14 cellular contexts compared by ENCODE assay signal in the genomic region with DNA sequence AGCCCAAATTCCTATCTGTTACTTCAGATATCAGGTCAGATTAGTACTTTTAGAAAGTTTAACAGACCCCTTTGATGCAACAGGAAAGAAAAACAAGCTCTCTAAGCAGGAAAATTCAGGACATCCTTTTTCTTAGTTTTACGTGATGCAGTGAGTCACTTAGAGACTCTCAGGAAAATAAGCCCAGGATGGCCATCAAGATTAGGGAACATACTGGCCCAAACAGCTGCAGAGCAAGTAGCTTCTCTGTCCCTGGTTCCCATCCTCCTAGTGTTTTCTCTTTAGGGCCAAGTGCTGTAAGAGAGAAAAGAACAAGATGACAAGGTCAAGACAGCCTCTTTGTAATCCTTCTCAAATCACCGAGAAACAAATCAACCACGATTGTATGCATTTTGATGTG.
DNase-seq lines count a peak whose midpoint lies in the region; ATAC-seq and TF ChIP-seq lines count a peak whose summit lies in the region.
"Had no signal": no experiment of that assay in that cellular context is flagged by ENCODE, and none has a peak within 500 bp of the region (broad histone marks: within the 10 kb centered on the region; RNA-seq: fewer than 3 reads in every experiment).

No MANE protein-coding gene starts in this region.

- peaks cover 57% of the 10 kb centered on the region for H3K4me1 Mint-ChIP-seq in Calu3 (ENCODE audit: low read depth, unreplicated experiment)
- H3K4me1 Mint-ChIP-seq in CD8-positive, alpha-beta memory T cell = peaks cover 0 to 24% (median 0%) of the 10 kb centered on the region in 3 donors

- peak overlapping the region; percentile 87 for H3K4me2 ChIP-seq in PC-3 (ENCODE audit: low read length)

- H3K27ac ChIP-seq in PC-3 (ENCODE audit: low read length) = peak overlapping the region; percentile 98
- peak overlapping the region; percentile 10 for H3K27ac ChIP-seq in duodenal mucosa (ENCODE audit: low read depth, low read length)
- H3K27ac ChIP-seq in mesodermal cell (ENCODE audit: low read depth, low read length, severe bottlenecking) = peak overlapping the region; percentile 98
- no peak overlapping the region for H3K27ac ChIP-seq in CD8-positive, alpha-beta memory T cell (ENCODE audit: low read depth, low read length)
- no peak overlapping the region for H3K27ac ChIP-seq in WERI-Rb-1

- H2AFZ ChIP-seq in PC-3 (ENCODE audit: low read length) = no peak overlapping the region

- intact Hi-C loops in Calu3 (cut with micrococcal nuclease; ENCODE audit: unreplicated experiment) = loop anchor here (2.0 to 5.0 kb wide), 2 partner anchors 64 to 477 kb away; no protein-coding TSS in a partner anchor
- intact Hi-C loops in PC-3 (cut with micrococcal nuclease) = loop anchor here (5.0 to 10.0 kb wide), 4 partner anchors 51 to 474 kb away; no protein-coding TSS in a partner anchor

- H3K36me3 ChIP-seq in PC-3 (ENCODE audit: low read depth, low read length) (0 out of 2 replicates have a peak, but pooled peaks cover 5% of the 10 kb centered on the region), duodenal mucosa (ENCODE audit: control insufficient read depth in 1 of 2, insufficient read depth in 2 of 2, low read length in 2 of 2) (no peaks in the 10 kb centered on the region), mesodermal cell (ENCODE audit: control insufficient read depth, insufficient read depth, low read length) (no peaks in the 10 kb centered on the region), WERI-Rb-1 (no peaks in the 10 kb centered on the region)
- no peaks in the 10 kb centered on the region for H3K36me3 ChIP-seq in CD8-positive, alpha-beta memory T cell (ENCODE audit: insufficient read depth, low read length)
- H3K36me3 ChIP-seq: Peyer's patch had no signal

- BruUV-seq in Calu3 (replicated peaks; lab: Mats Ljungman, UMichigan) = no TSS peak
- BruUV-seq in PC-3 (replicated peaks; lab: Mats Ljungman, UMichigan) = no TSS peak

- peaks cover 45% of the 10 kb centered on the region for H3K4me1 ChIP-seq in PC-3 (ENCODE audit: insufficient read depth, low read length)
- H3K4me1 ChIP-seq in duodenal mucosa (ENCODE audit: control insufficient read depth in 1 of 2, insufficient read depth in 2 of 2, low read length in 2 of 2) = peaks cover 9 to 14% of the 10 kb centered on the region in 2 donors
- H3K4me1 ChIP-seq in mesodermal cell (ENCODE audit: control insufficient read depth, insufficient read depth, low read length, poor library complexity, severe bottlenecking) = peaks cover 12% of the 10 kb centered on the region
- H3K4me1 ChIP-seq in CD8-positive, alpha-beta memory T cell (ENCODE audit: insufficient read depth, low read length) = no peaks in the 10 kb centered on the region

- peaks cover 25% of the 10 kb centered on the region for H3K79me2 ChIP-seq in PC-3 (ENCODE audit: low read length)

- peaks cover 20% of the 10 kb centered on the region for H3K36me3 Mint-ChIP-seq in Calu3 (ENCODE audit: insufficient read depth, unreplicated experiment)
- no peaks in the 10 kb centered on the region for H3K36me3 Mint-ChIP-seq in CD8-positive, alpha-beta memory T cell

- no peaks in the 10 kb centered on the region for H3K27me3 ChIP-seq in PC-3 (ENCODE audit: low read length)
- no peaks in the 10 kb centered on the region for H3K27me3 ChIP-seq in duodenal mucosa (ENCODE audit: control insufficient read depth in 1 of 2, insufficient read depth in 2 of 2, low read length in 2 of 2)
- H3K27me3 ChIP-seq in CD8-positive, alpha-beta memory T cell (ENCODE audit: insufficient read depth, low read length, poor library complexity, severe bottlenecking) = no peaks in the 10 kb centered on the region
- peaks cover 14% of the 10 kb centered on the region for H3K27me3 ChIP-seq in WERI-Rb-1 (ENCODE audit: insufficient read depth, low read depth, severe bottlenecking)
- H3K27me3 ChIP-seq: Peyer's patch had no signal

- 33% methylated on average over 1 of the region's 3 CpGs; no CpG with 5 or more reads in 1 of the 2 experiments for WGBS in mesodermal cell (ENCODE audit: insufficient coverage in 2 of 2), 2 experiments

- CTCF ChIA-PET in Calu3 (lab: Charles Lee) = interaction anchor here (0.5 to 1.3 kb wide), 2 partner anchors 50 to 66 kb away, joined by 3 to 11 read pairs; no protein-coding TSS in a partner anchor
- CTCF ChIA-PET in PC-3 (lab: Charles Lee) = interaction anchor here (1.0 kb wide), 1 partner anchor 65 kb away, joined by 3 read pairs; no protein-coding TSS in a partner anchor
- CTCF ChIA-PET in CD8-positive, alpha-beta memory T cell (lab: Charles Lee) = no interaction called here

- no peaks in the 10 kb centered on the region for H3K9me2 ChIP-seq in PC-3 (replicated peaks; ENCODE audit: low read length)

- peak overlapping the region; percentile 90 for H3K9ac ChIP-seq in PC-3 (ENCODE audit: low read length)
- no peak overlapping the region for H3K9ac ChIP-seq in duodenal mucosa (ENCODE audit: low read depth in 1 of 2, low read length in 2 of 2)

- H3K27me3 Mint-ChIP-seq in Calu3 (ENCODE audit: unreplicated experiment) = no peaks in the 10 kb centered on the region
- peaks cover 4 to 17% of the 10 kb centered on the region in 2 donors for H3K27me3 Mint-ChIP-seq in CD8-positive, alpha-beta memory T cell

- peak overlapping the region; percentile 94 for H3K27ac Mint-ChIP-seq in Calu3 (ENCODE audit: unreplicated experiment)
- no peak overlapping the region for H3K27ac Mint-ChIP-seq in CD8-positive, alpha-beta memory T cell

- DNase-seq in Calu3 (no peak), PC-3 (peak; percentile 63), WERI-Rb-1 (no peak), UCSD-AML1 (lab: John Stamatoyannopoulos, UW; ENCODE audit: unreplicated experiment) (no peak), amygdala (lab: John Stamatoyannopoulos, UW) (no peak)
- DNase-seq in CD8-positive, alpha-beta memory T cell = no peak
- DNase-seq: activated CD4-positive, CD25-positive, alpha-beta regulatory T cell; activated effector memory CD4-positive, alpha-beta T cell treated with Interleukin-2 at 50 U/mL for 16 hours; NCI-H187; retina had no signal

- H4K20me1 ChIP-seq in PC-3 (ENCODE audit: low read length) = no peaks in the 10 kb centered on the region

- ATAC-seq in PC-3 = peak; percentile 22; the same call in 1 of the 2 replicates
- ATAC-seq: GM12878 had no signal

- peaks cover 5% of the 10 kb centered on the region for H3F3A ChIP-seq in PC-3 (ENCODE audit: low read length, unreplicated experiment)

- H3K9me3 ChIP-seq in PC-3 (ENCODE audit: low read length) (0 out of 2 replicates have a peak, but pooled peaks cover 3% of the 10 kb centered on the region), duodenal mucosa (ENCODE audit: control insufficient read depth in 1 of 2, low read length in 2 of 2) (no peaks in the 10 kb centered on the region), mesodermal cell (ENCODE audit: control insufficient read depth, low read length) (no peaks in the 10 kb centered on the region), WERI-Rb-1 (ENCODE audit: severe bottlenecking) (no peaks in the 10 kb centered on the region)
- H3K9me3 ChIP-seq in CD8-positive, alpha-beta memory T cell (ENCODE audit: low read length) = no peaks in the 10 kb centered on the region
- H3K9me3 ChIP-seq: Peyer's patch had no signal

- H3K4me3 ChIP-seq in PC-3 (ENCODE audit: low read length) = peak overlapping the region; percentile 64
- H3K4me3 ChIP-seq in duodenal mucosa (ENCODE audit: low read depth in 1 of 2, low read length in 2 of 2) = no peak overlapping the region
- H3K4me3 ChIP-seq in mesodermal cell (ENCODE audit: extremely low read depth, insufficient read depth, low read length, poor library complexity, severe bottlenecking) = no peak overlapping the region
- no peak overlapping the region for H3K4me3 ChIP-seq in CD8-positive, alpha-beta memory T cell (ENCODE audit: low read length)
- H3K4me3 ChIP-seq in WERI-Rb-1 (ENCODE audit: low read depth, low read length) = no peak overlapping the region
- H3K4me3 ChIP-seq: GM12878 had no signal

- TF ChIP-seq CTCF in Calu3 (IDR thresholded peaks at IDR 0.05; ENCODE audit: unreplicated experiment) (no peak), PC-3 (conservative IDR thresholded peaks at IDR 0.05; ENCODE audit: low read depth, low read length) (no peak), WERI-Rb-1 (IDR thresholded peaks at IDR 0.05; ENCODE audit: low read depth, low read length) (no peak)

- H3K4me3 Mint-ChIP-seq in Calu3 (ENCODE audit: low read depth, unreplicated experiment) = no peak overlapping the region
- H3K4me3 Mint-ChIP-seq in CD8-positive, alpha-beta memory T cell = no peak overlapping the region

- no peaks in the 10 kb centered on the region for H3K9me3 Mint-ChIP-seq in Calu3 (ENCODE audit: low read depth, unreplicated experiment)
- H3K9me3 Mint-ChIP-seq in CD8-positive, alpha-beta memory T cell = peaks cover 0 to 1% (median 0%) of the 10 kb centered on the region in 5 donors

- POLR2A ChIA-PET in PC-3 (lab: Charles Lee; ENCODE audit: unreplicated experiment) = interaction anchor here (0.6 to 1.5 kb wide), 5 partner anchors 23 to 117 kb away, joined by 4 to 8 read pairs (median 4); no protein-coding TSS in a partner anchor
- POLR2A ChIA-PET in CD8-positive, alpha-beta memory T cell (lab: Charles Lee) = no interaction called here

Comparison
In these comparisons a context has a peak if more than half of its experiments do, and no peak if none do; other contexts are left out.
1. H3K27ac ChIP-seq: peak in PC-3 (single experiment), duodenal mucosa (single experiment) and mesodermal cell (single experiment); none in CD8-positive, alpha-beta memory T cell (single experiment) and WERI-Rb-1 (single experiment).